ENCODE assay signal across 8 cellular contexts in the genomic region with DNA sequence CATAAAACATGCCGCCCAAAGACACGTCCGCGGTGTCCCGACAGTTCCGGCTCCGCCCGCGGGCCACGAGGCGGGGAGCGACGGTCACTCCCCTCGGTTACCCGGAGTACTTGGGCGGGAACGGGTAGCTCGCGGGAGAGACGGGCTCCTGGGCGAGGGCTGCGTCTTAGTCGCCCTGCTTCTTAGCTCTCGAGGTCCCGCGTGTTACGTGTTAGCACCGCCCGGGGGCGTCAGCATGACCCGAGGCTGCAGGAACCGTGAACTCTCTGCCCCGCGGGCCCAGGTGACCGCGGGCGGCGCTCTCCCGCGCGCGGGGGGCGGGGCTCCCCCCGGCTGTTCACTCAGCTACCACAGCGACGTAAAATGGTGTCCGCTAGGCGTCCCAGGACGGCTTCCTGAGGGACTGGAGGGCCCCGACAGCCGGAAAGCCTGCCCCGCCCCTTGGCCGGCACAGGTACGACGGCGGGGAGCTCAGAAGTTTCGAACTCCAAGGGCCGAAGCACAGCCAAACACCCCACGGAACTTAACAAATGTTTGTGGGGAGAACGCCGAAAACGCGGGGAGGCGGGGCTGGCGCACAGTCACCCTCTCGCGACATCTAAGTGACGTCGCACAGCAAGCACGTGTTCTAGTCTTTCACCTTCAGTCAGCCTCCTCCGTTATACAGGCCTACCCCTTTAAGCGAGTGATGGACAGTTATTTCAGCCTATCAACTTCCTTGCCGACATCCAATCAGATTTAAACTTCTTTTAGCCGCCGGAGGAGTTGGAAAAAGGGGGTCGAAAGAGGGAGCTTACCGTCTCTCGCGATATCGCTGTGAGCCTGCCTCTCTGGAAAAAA. TPM values are rescaled to one million over a fixed set of nuclear protein-coding genes. Genes with fewer than 3 reads are reported as not detected.
DNase-seq lines count a peak whose midpoint lies in the region; ATAC-seq lines count a peak whose summit lies in the region.

No MANE protein-coding gene starts in this region.

- H3K36me3 Mint-ChIP-seq in activated CD4-positive, alpha-beta memory T cell treated with anti-CD3 and anti-CD28 coated beads for 36 hours, result peaks cover 40% of the 10 kb centered on the region

- H3K27ac Mint-ChIP-seq in activated CD4-positive, alpha-beta memory T cell treated with anti-CD3 and anti-CD28 coated beads for 36 hours, result no peak overlapping the region

- H3K27me3 Mint-ChIP-seq in activated CD4-positive, alpha-beta memory T cell treated with anti-CD3 and anti-CD28 coated beads for 36 hours, result no peaks in the 10 kb centered on the region

- no peaks in the 10 kb centered on the region for H3K9me3 Mint-ChIP-seq in activated CD4-positive, alpha-beta memory T cell treated with anti-CD3 and anti-CD28 coated beads for 36 hours

- intact Hi-C loops in activated CD4-positive, alpha-beta memory T cell treated with anti-CD3 and anti-CD28 coated beads for 36 hours (cut with micrococcal nuclease), result loop anchor here (1.0 to 10.0 kb wide), 12 partner anchors 69 to 1110 kb away; a partner anchor contains a TSS

- DNase-seq in CD1c-positive myeloid dendritic cell (ENCODE audit: extremely low spot score), result peak; percentile 99
- peak; percentile 99 for DNase-seq in NCI-H774 (lab: John Stamatoyannopoulos, UW)
- DNase-seq in activated CD4-positive, alpha-beta memory T cell treated with anti-CD3 and anti-CD28 coated beads for 36 hours, result peak; percentile 97
- peak; percentile 96 for DNase-seq in ecto neural progenitor cell (ENCODE audit: low spot score)
- peak; percentile 95 for DNase-seq in medulla oblongata (ENCODE audit: extremely low spot score)
- peak; percentile 94 for DNase-seq in stimulated activated CD8-positive, alpha-beta memory T cell treated with anti-CD3 and anti-CD28 coated beads, Interleukin-12 subunit alpha, Interleukin-12 subunit beta, amount 100 ng/mL, for 1 hour (ENCODE audit: low read depth)

- H3K4me1 Mint-ChIP-seq in activated CD4-positive, alpha-beta memory T cell treated with anti-CD3 and anti-CD28 coated beads for 36 hours (ENCODE audit: low read depth), result peaks cover 51% of the 10 kb centered on the region

- H3K4me3 Mint-ChIP-seq in activated CD4-positive, alpha-beta memory T cell treated with anti-CD3 and anti-CD28 coated beads for 36 hours, result no peak overlapping the region

- POLR2A ChIA-PET in activated CD4-positive, alpha-beta memory T cell treated with anti-CD3 and anti-CD28 coated beads for 36 hours (lab: Charles Lee), result interaction anchor here (0.6 to 3.7 kb wide), 24 partner anchors 8 to 913 kb away, joined by 3 to 16 read pairs (median 4); a partner anchor contains a TSS

- CTCF ChIA-PET in activated CD4-positive, alpha-beta memory T cell treated with anti-CD3 and anti-CD28 coated beads for 36 hours (lab: Charles Lee), result interaction anchor here (0.8 to 8.5 kb wide), 17 partner anchors 10 to 281 kb away, joined by 3 to 107 read pairs (median 6); a partner anchor contains a TSS

- ATAC-seq in GM19452 (IDR thresholded peaks at IDR 0.05; ENCODE audit: unreplicated experiment) (peak; percentile 66), HG03571 (IDR thresholded peaks at IDR 0.05; ENCODE audit: unreplicated experiment) (peak; percentile 56)

RNA-seq across cellular contexts. Expression of a gene that starts 0.8 kb away (rescaled TPM):
- total RNA-seq in activated CD4-positive, alpha-beta memory T cell treated with anti-CD3 and anti-CD28 coated beads for 36 hours, result 10 to 100 TPM; 59.1 to 60.2 TPM

RNA-seq across cellular contexts. Expression of a gene that starts 52.4 kb away (rescaled TPM):
- under 1 TPM; 0.19 to 0.48 TPM for total RNA-seq in activated CD4-positive, alpha-beta memory T cell treated with anti-CD3 and anti-CD28 coated beads for 36 hours

Comparison
In these comparisons a context has a peak if more than half of its experiments do, and no peak if none do; other contexts are left out.
1. Peak in every context shown above with its lines: DNase-seq and ATAC-seq.